1 cellular context compared by ENCODE assay signal in the genomic region with DNA sequence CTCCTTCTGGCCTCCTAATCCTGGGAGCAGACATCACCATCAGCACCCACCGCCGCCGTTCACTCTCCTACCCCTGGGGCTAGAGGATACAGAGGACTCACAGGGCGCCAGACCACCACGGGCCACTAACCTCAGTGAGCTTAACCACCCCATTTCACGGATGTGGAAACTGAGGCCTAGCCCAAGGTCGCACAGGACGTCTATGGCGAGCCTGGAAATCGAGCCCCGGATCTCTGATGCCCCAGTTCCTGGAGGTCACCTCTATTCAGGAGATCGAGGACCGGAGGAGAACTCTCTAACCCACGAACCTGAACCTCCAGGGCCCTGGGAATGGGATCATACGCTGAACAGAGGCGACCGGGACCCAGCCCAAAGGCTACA.
TF ChIP-seq lines count a peak whose summit lies in the region.

No MANE protein-coding gene starts in this region.

TF ChIP-seq in A549, 52 proteins besides CTCF, POLR2A, EP300 and RAD21 (continued from another document):
- TF ChIP-seq FOSL2 (IDR thresholded peaks at IDR 0.05) (no peak), FOSL2 (CRISPR knock-in tag; IDR thresholded peaks at IDR 0.05) (no peak), HOXB5 (CRISPR knock-in tag; IDR thresholded peaks at IDR 0.05) (no peak), ZSCAN20 (CRISPR knock-in tag; IDR thresholded peaks at IDR 0.05) (no peak), GATA3 (IDR thresholded peaks at IDR 0.05; ENCODE audit: borderline replicate concordance) (no peak), CHD2 (IDR thresholded peaks at IDR 0.05; ENCODE audit: low read length, partially characterized antibody) (no peak), POLR2AphosphoS2 (conservative IDR thresholded peaks at IDR 0.05; ENCODE audit: low read length) (no peak), KDM5A (IDR thresholded peaks at IDR 0.05) (peak; percentile 56; the same call in 1 of the 2 replicates), HEYL (CRISPR knock-in tag; IDR thresholded peaks at IDR 0.05) (no peak), EHF (CRISPR knock-in tag; IDR thresholded peaks at IDR 0.05) (no peak), CBX8 (IDR thresholded peaks at IDR 0.05) (no peak), MAFK (IDR thresholded peaks at IDR 0.05; ENCODE audit: partially characterized antibody) (no peak)
- TF ChIP-seq, protein P1, sequence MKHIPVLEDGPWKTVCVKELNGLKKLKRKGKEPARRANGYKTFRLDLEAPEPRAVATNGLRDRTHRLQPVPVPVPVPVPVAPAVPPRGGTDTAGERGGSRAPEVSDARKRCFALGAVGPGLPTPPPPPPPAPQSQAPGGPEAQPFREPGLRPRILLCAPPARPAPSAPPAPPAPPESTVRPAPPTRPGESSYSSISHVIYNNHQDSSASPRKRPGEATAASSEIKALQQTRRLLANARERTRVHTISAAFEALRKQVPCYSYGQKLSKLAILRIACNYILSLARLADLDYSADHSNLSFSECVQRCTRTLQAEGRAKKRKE (CRISPR knock-in tag; IDR thresholded peaks at IDR 0.05; ENCODE audit: low read depth) = no peak
